In genomic region chr16:30715777-30716445, GRCh38 we compare ENCODE assay signal across 8 cellular contexts. TPM values are rescaled to one million over a fixed set of nuclear protein-coding genes. Genes with fewer than 3 reads are reported as not detected.
DNase-seq lines count a peak whose midpoint lies in the region; ATAC-seq and TF ChIP-seq lines count a peak whose summit lies in the region.

No MANE protein-coding gene starts in this region.

- peak overlapping the region in 6 of 7 donors; percentile 4 to 78 (median 65) for H3K4me3 Mint-ChIP-seq in CD8-positive, alpha-beta memory T cell

- no peak for TF ChIP-seq POLR2A in adrenal gland (IDR thresholded peaks at IDR 0.05)

- TF ChIP-seq CTCF in adrenal gland (IDR thresholded peaks at IDR 0.05), result no peak

- peaks cover 36 to 79% (median 37%) of the 10 kb centered on the region in 3 donors for H3K36me3 Mint-ChIP-seq in CD8-positive, alpha-beta memory T cell

- H3K9me3 Mint-ChIP-seq in CD8-positive, alpha-beta memory T cell, result no peaks in the 10 kb centered on the region

- POLR2A ChIA-PET in CD8-positive, alpha-beta memory T cell (lab: Charles Lee), result interaction anchor here (0.6 kb wide), 1 partner anchor 22 kb away, joined by 3 read pairs; no protein-coding TSS in a partner anchor

- no peak overlapping the region for H3K9ac ChIP-seq in SK-N-MC (ENCODE audit: insufficient read length)

- peak; percentile 29 to 68 (median 38) for DNase-seq in CD8-positive, alpha-beta memory T cell
- DNase-seq in SK-N-MC (ENCODE audit: low read depth, low spot score) (no peak), adrenal gland (peak in 1 of 7 donors; percentile 13), NCI-H2171 treated with DMSO at 0.1 percent for 48 hours (lab: John Stamatoyannopoulos, UW) (no peak), NCI-H2081 (lab: John Stamatoyannopoulos, UW) (no peak), NCI-H146 treated with DMSO at 0.1 percent for 48 hours (lab: John Stamatoyannopoulos, UW; ENCODE audit: unreplicated experiment) (no peak)

- peaks cover 24% of the 10 kb centered on the region for H3K4me1 ChIP-seq in CD8-positive, alpha-beta memory T cell (ENCODE audit: insufficient read depth, low read length)
- peaks cover 0 to 26% of the 10 kb centered on the region in 2 donors for H3K4me1 ChIP-seq in adrenal gland (replicated peaks in 1 of 2)

- peak overlapping the region; percentile 70 to 99 (median 96) for H3K27ac Mint-ChIP-seq in CD8-positive, alpha-beta memory T cell

- no peak for ATAC-seq in HG03469 (IDR thresholded peaks at IDR 0.05; ENCODE audit: unreplicated experiment)

- peaks cover 75% of the 10 kb centered on the region for H3K36me3 ChIP-seq in CD8-positive, alpha-beta memory T cell (ENCODE audit: insufficient read depth, low read length)
- H3K36me3 ChIP-seq in SK-N-MC (ENCODE audit: insufficient read depth, low read length), result peaks cover 86% of the 10 kb centered on the region
- peaks cover 0 to 99% of the 10 kb centered on the region in 2 donors for H3K36me3 ChIP-seq in adrenal gland (replicated peaks in 1 of 2)

- no peaks in the 10 kb centered on the region for H3K27me3 Mint-ChIP-seq in CD8-positive, alpha-beta memory T cell

- no peaks in the 10 kb centered on the region for H3K27me3 ChIP-seq in CD8-positive, alpha-beta memory T cell (ENCODE audit: insufficient read depth, low read length, poor library complexity, severe bottlenecking)
- no peaks in the 10 kb centered on the region for H3K27me3 ChIP-seq in adrenal gland

- 78 to 86% (median 84%) methylated on average over 17 of the region's 17 CpGs for WGBS in adrenal gland, 4 donors

- intact Hi-C loops in adrenal gland (cut with DNase I), result no loop called here

- peak overlapping the region; percentile 45 for H3K27ac ChIP-seq in CD8-positive, alpha-beta memory T cell (ENCODE audit: low read depth, low read length)
- peak overlapping the region; percentile 53 for H3K27ac ChIP-seq in SK-N-MC
- H3K27ac ChIP-seq in adrenal gland, result peak overlapping the region; percentile 2 to 66 (median 49)
- peak overlapping the region in 12 of 21 experiments; percentile 8 to 80 (median 46) for H3K27ac ChIP-seq in skin epidermis

- H3K4me3 ChIP-seq in CD8-positive, alpha-beta memory T cell (ENCODE audit: low read length), result no peak overlapping the region
- H3K4me3 ChIP-seq in SK-N-MC (no peak overlapping the region), adrenal gland (no peak overlapping the region), skin epidermis (no peak overlapping the region)

- no peaks in the 10 kb centered on the region for H3K9me3 ChIP-seq in CD8-positive, alpha-beta memory T cell (ENCODE audit: low read length)
- H3K9me3 ChIP-seq in SK-N-MC (ENCODE audit: low read depth, low read length) (no peaks in the 10 kb centered on the region), adrenal gland (replicated peaks in 1 of 3) (no peaks in the 10 kb centered on the region)

- H3K4me1 Mint-ChIP-seq in CD8-positive, alpha-beta memory T cell, result peaks cover 24 to 33% (median 32%) of the 10 kb centered on the region in 3 donors

- CTCF ChIA-PET in CD8-positive, alpha-beta memory T cell (lab: Charles Lee), result no interaction called here

RNA-seq across cellular contexts. Expression of gene SRCAP, which starts 16.9 kb away (rescaled TPM):
- total RNA-seq in CD8-positive, alpha-beta memory T cell, result 10 to 100 TPM; 75.4 to 76.3 TPM
- polyA plus RNA-seq in CD8-positive, alpha-beta memory T cell, result 33.0 TPM
- 10 to 100 TPM; 22.5 to 82.4 (median 50.6) TPM for total RNA-seq in adrenal gland
- polyA plus RNA-seq in adrenal gland, result 10 to 100 TPM in 2 of 3 donors, 1 to 10 TPM in 1; 3.7 to 48.1 (median 19.7) TPM

RNA-seq across cellular contexts. Expression of gene PHKG2, which starts 32.3 kb away (rescaled TPM):
- 10 to 100 TPM; 31.8 to 32.2 TPM for total RNA-seq in CD8-positive, alpha-beta memory T cell
- polyA plus RNA-seq in CD8-positive, alpha-beta memory T cell, result 47.0 TPM
- total RNA-seq in adrenal gland, result 10 to 100 TPM; 25.4 to 48.3 (median 35.1) TPM
- polyA plus RNA-seq in adrenal gland, result 10 to 100 TPM; 18.7 to 82.8 (median 58.5) TPM

RNA-seq across cellular contexts. Expression of gene CFAP119, which starts 46.0 kb away (rescaled TPM):
- 1 to 10 TPM; 6.5 to 6.9 TPM for total RNA-seq in CD8-positive, alpha-beta memory T cell
- 0.25 TPM for polyA plus RNA-seq in CD8-positive, alpha-beta memory T cell
- 10 to 100 TPM in 2 of 8 donors, 1 to 10 TPM in 6; 2.3 to 12.8 (median 7.4) TPM for total RNA-seq in adrenal gland
- 10 to 100 TPM in 2 of 3 donors, 1 to 10 TPM in 1; 6.3 to 37.6 (median 24.6) TPM for polyA plus RNA-seq in adrenal gland

RNA-seq across cellular contexts. Expression of gene RNF40, which starts 46.2 kb away (rescaled TPM):
- total RNA-seq in CD8-positive, alpha-beta memory T cell, result 100 to 1,000 TPM; 152 to 157 TPM
- 61.9 TPM for polyA plus RNA-seq in CD8-positive, alpha-beta memory T cell
- 100 to 1,000 TPM in 7 of 8 donors, 10 to 100 TPM in 1; 86.9 to 164 (median 109) TPM for total RNA-seq in adrenal gland
- polyA plus RNA-seq in adrenal gland, result 100 to 1,000 TPM; 121 to 143 (median 137) TPM

RNA-seq across cellular contexts. Expression of gene FBRS, which starts 57.7 kb away (rescaled TPM):
- total RNA-seq in CD8-positive, alpha-beta memory T cell, result 100 to 1,000 TPM; 115 to 124 TPM
- polyA plus RNA-seq in CD8-positive, alpha-beta memory T cell, result 7.1 TPM
- 10 to 100 TPM; 20.4 to 84.0 (median 46.8) TPM for total RNA-seq in adrenal gland
- polyA plus RNA-seq in adrenal gland, result 100 to 1,000 TPM in 1 of 3 donors, 10 to 100 TPM in 2; 18.3 to 186 (median 82.9) TPM

Comparison
In these comparisons a context has a peak if more than half of its experiments do, and no peak if none do; other contexts are left out.
1. DNase-seq: peak in CD8-positive, alpha-beta memory T cell (5 of 5); none in SK-N-MC (single experiment), NCI-H2171 treated with DMSO at 0.1 percent for 48 hours (single experiment), NCI-H2081 (0 of 2) and NCI-H146 treated with DMSO at 0.1 percent for 48 hours (single experiment).
2. Peak in every context shown above with its lines, with median percentiles within 50 percentile points of each other: H3K27ac ChIP-seq.